Comparison of ENCODE assay signal across 24 cellular contexts in the genomic region with DNA sequence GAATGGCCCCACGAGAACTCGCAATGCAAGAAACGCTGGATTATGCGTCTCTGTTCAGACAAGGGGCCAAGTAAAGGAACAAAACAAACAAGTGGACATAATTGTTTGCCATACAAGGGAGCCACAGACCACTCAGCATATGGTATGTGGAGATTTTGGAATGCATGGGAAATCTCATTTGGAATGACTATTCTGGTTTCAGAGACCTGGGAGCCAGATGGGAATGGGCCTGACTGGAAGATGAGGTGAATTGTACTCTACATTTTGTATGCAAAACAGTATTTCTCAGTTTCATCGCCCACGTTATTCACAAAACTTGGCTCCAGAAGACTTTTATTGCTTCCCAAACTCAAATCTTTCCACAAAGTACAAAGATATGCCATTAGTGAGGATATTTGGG.
"Had no signal": no experiment of that assay in that cellular context is flagged by ENCODE, and none has a peak within 500 bp of the region (broad histone marks: within the 10 kb centered on the region; RNA-seq: fewer than 3 reads in every experiment).

No MANE protein-coding gene starts in this region.

- ATAC-seq: activated naive CD4-positive, alpha-beta T cell treated with anti-CD3 and anti-CD28 coated beads, Interleukin-2, amount 50 U/mL, for 72 hours; activated naive CD8-positive, alpha-beta T cell treated with anti-CD3 and anti-CD28 coated beads, Interleukin-2, amount 50 U/mL, for 24 hours; activated T-cell treated with anti-CD3 and anti-CD28 coated beads, Interleukin-2, amount 50 U/mL, for 4 hours; T-helper 17 cell had no signal

- H3K27ac ChIP-seq: ascending aorta, PC-9 had no signal

- DNase-seq: activated B cell treated with CpG ODN at 0.5 μM for 24 hours; activated CD4-positive, alpha-beta T cell treated with anti-CD3 and anti-CD28 coated beads for 1 hour; activated CD4-positive, alpha-beta T cell treated with anti-CD3 and anti-CD28 coated beads, Interleukin-2, amount 10 ng/mL, durations not matched to agents 24 days and 14 days; activated CD4-positive, alpha-beta T cell treated with anti-CD3 and anti-CD28 coated beads, Interleukin-2, amount 50 U/mL, for 48 hours; activated CD8-positive, alpha-beta memory T cell treated with anti-CD3 and anti-CD28 coated beads for 24 hours; activated effector memory CD4-positive, alpha-beta T cell treated with anti-CD3 and anti-CD28 coated beads, Interleukin-2, amount 50 U/mL, for 16 hours; activated naive CD4-positive, alpha-beta T cell treated with Interleukin-2 at 50 U/mL for 16 hours; activated naive CD8-positive, alpha-beta T cell treated with anti-CD3 and anti-CD28 coated beads, Interleukin-2, amount 50 U/mL, for 24 hours; activated T-cell treated with anti-CD3 and anti-CD28 coated beads, Interleukin-2, amount 50 U/mL, for 4 hours; amniotic stem cell; caudate nucleus; Kasumi-1; NCI-H1105 treated with DMSO at 0.1 percent for 48 hours; NCI-H1436 treated with DMSO at 0.1 percent for 48 hours; NCI-H2029; NCI-H345; NCI-H510A; NCI-H526 treated with DMSO at 0.1 percent for 48 hours; PC-9; SHP77 treated with DMSO at 0.1 percent for 48 hours; T-helper 17 cell; T-helper 9 cell had no signal

- H3K9me3 ChIP-seq: ascending aorta had no signal

- H3K4me1 ChIP-seq: ascending aorta had no signal

- H3K36me3 ChIP-seq: ascending aorta had no signal

- H3K4me3 ChIP-seq: ascending aorta, PC-9 had no signal

- H3K27me3 ChIP-seq: ascending aorta had no signal
